9 cellular contexts compared by ENCODE assay signal in genomic region chr19:45645068-45645630, GRCh38. TPM values are rescaled to one million over a fixed set of nuclear protein-coding genes. Genes with fewer than 3 reads are reported as not detected.
A peak's percentile ranks its signal among the peaks of the same experiment; 100 is the strongest.
DNase-seq lines count a peak whose midpoint lies in the region; ATAC-seq, FAIRE-seq and TF ChIP-seq lines count a peak whose summit lies in the region.
"Had no signal": no experiment of that assay in that cellular context is flagged by ENCODE, and none has a peak within 500 bp of the region (broad histone marks: within the 10 kb centered on the region; RNA-seq: fewer than 3 reads in every experiment).

No MANE protein-coding gene starts in this region.

- H3K36me3 Mint-ChIP-seq in type B pancreatic cell = peaks cover 6% of the 10 kb centered on the region

- H3K4me2 ChIP-seq in HepG2 (ENCODE audit: low read depth, low read length) = no peak overlapping the region

- BruUV-seq in HepG2 (replicated peaks; lab: Mats Ljungman, UMichigan) = no TSS peak

- DNase-seq in heart right ventricle = no peak
- DNase-seq in Right ventricle myocardium inferior (ENCODE audit: missing footprints) = no peak
- DNase-seq in HepG2 (ENCODE audit: low spot score) = no peak
- no peak for DNase-seq in type B pancreatic cell (ENCODE audit: extremely low spot score, unreplicated experiment)
- DNase-seq in SKM-1 (lab: John Stamatoyannopoulos, UW; ENCODE audit: unreplicated experiment) = no peak
- no peak for DNase-seq in glomerular visceral epithelial cell (ENCODE audit: extremely low spot score)

- H3K27ac Mint-ChIP-seq in type B pancreatic cell = no peak overlapping the region

- TF ChIP-seq POLR2A in HepG2 (IDR thresholded peaks at IDR 0.05; ENCODE audit: insufficient read depth in 1 of 2, low read depth in 2 of 2, low read length in 2 of 2) = no peak

- H3K27me3 ChIP-seq in heart right ventricle = peaks cover 0 to 32% (median 0%) of the 10 kb centered on the region in 7 donors
- H3K27me3 ChIP-seq in HepG2 (ENCODE audit: control insufficient read depth in 1 of 2, insufficient read depth in 2 of 2, low read length in 2 of 2) = peaks cover 0 to 9% of the 10 kb centered on the region in 2 experiments; a peak in 2 of 5 replicates

- H3K4me1 ChIP-seq in heart right ventricle = peaks cover 4 to 46% (median 35%) of the 10 kb centered on the region in 9 donors
- peaks cover 52% of the 10 kb centered on the region for H3K4me1 ChIP-seq in HepG2 (ENCODE audit: insufficient read depth, low read length)

- in situ Hi-C loops in HepG2 (cut with HindIII; ENCODE audit: extremely low pct_ligation_motif_present, low pct_unique_long_range_greater_than_20kb) = no loop called here

- H4K20me1 ChIP-seq in HepG2 (ENCODE audit: insufficient read depth, low read length) = no peaks in the 10 kb centered on the region

- TF ChIP-seq EP300 in HepG2 (IDR thresholded peaks at IDR 0.05; ENCODE audit: low read depth in 2 of 2, low read length in 2 of 2) (no peak), HepG2 (CRISPR knock-in tag; IDR thresholded peaks at IDR 0.05; ENCODE audit: borderline replicate concordance) (no peak)

- no peak overlapping the region for H2AFZ ChIP-seq in HepG2 (ENCODE audit: low read length)

- H3K79me2 ChIP-seq in HepG2 (ENCODE audit: insufficient read depth, low read length) = no peaks in the 10 kb centered on the region

- H3K4me3 ChIP-seq in heart right ventricle (peak overlapping the region in 9 of 10 donors; percentile 33 to 61 (median 51)), HepG2 (replicated peaks in 1 of 3; ENCODE audit: insufficient read depth in 1 of 3, low read depth in 2 of 3, low read length in 3 of 3) (no peak overlapping the region)

- peak overlapping the region; percentile 82 for H3K4me3 Mint-ChIP-seq in type B pancreatic cell

- no peak for FAIRE-seq in HepG2 (lab: Jason Lieb, UNC)

- H3K36me3 ChIP-seq in heart right ventricle (no peaks in the 10 kb centered on the region), HepG2 (replicated peaks in 1 of 2; ENCODE audit: control insufficient read depth in 1 of 2, insufficient read depth in 2 of 2, low read length in 2 of 2) (no peaks in the 10 kb centered on the region)

- TF ChIP-seq RAD21 in HepG2 (CRISPR knock-in tag; IDR thresholded peaks at IDR 0.05) = no peak

- 8 to 16% methylated on average over 35 of the region's 35 CpGs for WGBS in heart right ventricle, 2 donors
- WGBS in HepG2 (ENCODE audit: low lambda C conversion rate) = 71% methylated on average over 20 of the region's 35 CpGs

- no peak overlapping the region for H3K9ac ChIP-seq in HepG2 (ENCODE audit: insufficient read depth, low read depth, low read length)

- CTCF ChIA-PET in HepG2 (lab: Yijun Ruan, JAX; ENCODE audit: low intra/inter-chr PET ratio, low total read pairs) = no interaction called here

- peak overlapping the region in 1 of 10 donors; percentile 60 for H3K27ac ChIP-seq in heart right ventricle
- peak overlapping the region; percentile 97 for H3K27ac ChIP-seq in angular gyrus (ENCODE audit: low read depth, low read length)
- H3K27ac ChIP-seq in HepG2 (ENCODE audit: extremely low read length, insufficient read depth, low read length) = no peak overlapping the region
- H3K27ac ChIP-seq: HL-60 had no signal

- no peaks in the 10 kb centered on the region for H3K9me3 ChIP-seq in heart right ventricle
- no peaks in the 10 kb centered on the region for H3K9me3 ChIP-seq in HepG2 (ENCODE audit: low read length)

- peaks cover 8% of the 10 kb centered on the region for H3K9me3 Mint-ChIP-seq in type B pancreatic cell

- intact Hi-C loops in heart right ventricle (cut with DNase I) (loop anchor here in 7 of 10 donors (2.0 to 10.0 kb wide), 6 partner anchors 38 to 1602 kb away; partner anchors contain the start of genes OPA3 (in 3 of the 7), PPM1N (in 3 of the 7), RTN2 (in 3 of the 7) and ERCC1 (in 1 of the 7)), Right ventricle myocardium inferior (cut with DNase I) (loop anchor here (10.0 kb wide), 3 partner anchors 70 to 220 kb away; partner anchors contain the start of genes ERCC1, PPM1N and RTN2), HepG2 (cut with micrococcal nuclease; ENCODE audit: unreplicated experiment) (no loop called here)

- peaks cover 30% of the 10 kb centered on the region for H3K4me1 Mint-ChIP-seq in type B pancreatic cell (ENCODE audit: unreplicated experiment)

- ATAC-seq in heart right ventricle (peak in 1 of 8 donors; percentile 0), Right ventricle myocardium inferior (no peak), HepG2 (no peak), GM21737 (IDR thresholded peaks at IDR 0.05; ENCODE audit: unreplicated experiment) (no peak)

- POLR2A ChIA-PET in HepG2 (lab: Yijun Ruan, JAX) = no interaction called here

- TF ChIP-seq CTCF in heart right ventricle (IDR thresholded peaks at IDR 0.05) (no peak), HepG2 (CRISPR knock-in tag; IDR thresholded peaks at IDR 0.05) (no peak), type B pancreatic cell (conservative IDR thresholded peaks at IDR 0.05) (no peak)

- peaks cover 16% of the 10 kb centered on the region for H3K27me3 Mint-ChIP-seq in type B pancreatic cell

RNA-seq across cellular contexts. Expression of gene EML2, which starts 6.0 kb away (rescaled TPM):
- total RNA-seq in heart right ventricle = 10 to 100 TPM; 30.2 to 54.5 (median 46.1) TPM
- polyA plus RNA-seq in heart right ventricle = 10 to 100 TPM; 17.3 to 26.8 TPM
- 39.1 TPM for total RNA-seq in Right ventricle myocardium inferior
- total RNA-seq in HepG2 (2016; rRNA removed; fragmentation: Illumina TruSeq; extraction: Trizol) = 7.3 and 7.6 TPM in 2 replicates
- 1.6 and 3.5 TPM in 2 replicates for total RNA-seq in HepG2 (2016; cell fraction: cytosol; rRNA removed; fragmentation: Illumina TruSeq; extraction: Trizol; ENCODE audit: low read depth)
- total RNA-seq in HepG2 (2016; cell fraction: insoluble cytoplasmic fraction; rRNA removed; fragmentation: Illumina TruSeq; extraction: Trizol) = 4.2 and 9.1 TPM in 2 replicates
- total RNA-seq in HepG2 (2016; cell fraction: membrane; rRNA removed; fragmentation: Illumina TruSeq; extraction: Trizol) = 2.2 and 3.2 TPM in 2 replicates
- 8.8 and 13.4 TPM in 2 replicates for total RNA-seq in HepG2 (2016; cell fraction: nucleus; rRNA removed; fragmentation: Illumina TruSeq; extraction: Trizol)
- 12.9 and 16.6 TPM in 2 replicates for polyA plus RNA-seq in HepG2 (2011; rRNA removed)
- 7.9 and 8.5 TPM in 2 replicates for polyA plus RNA-seq in HepG2 (2011; cell fraction: cytosol; rRNA removed)
- polyA plus RNA-seq in HepG2 (2011; cell fraction: nucleus; rRNA removed) = 74.5 and 101 TPM in 2 replicates
- polyA plus RNA-seq in HepG2 (2012) = 10.9 and 17.5 TPM in 2 replicates
- polyA plus RNA-seq in HepG2 (2016; cell fraction: cytosol; fragmentation: Illumina TruSeq; extraction: Trizol; ENCODE audit: low read depth) = 0.88 and 1.0 TPM in 2 replicates
- polyA plus RNA-seq in HepG2 (2016; cell fraction: insoluble cytoplasmic fraction; fragmentation: Illumina TruSeq; extraction: Trizol; ENCODE audit: low read depth) = 3.1 and 4.1 TPM in 2 replicates
- 1.2 and 3.4 TPM in 2 replicates for polyA plus RNA-seq in HepG2 (2016; cell fraction: membrane; fragmentation: Illumina TruSeq; extraction: Trizol; ENCODE audit: low read depth)
- polyA plus RNA-seq in HepG2 (2016; cell fraction: nucleus; fragmentation: Illumina TruSeq; extraction: Trizol; ENCODE audit: insufficient read depth, low read depth) = 25.5 and 27.6 TPM in 2 replicates
- 40.9 and 76.3 TPM in 2 replicates for polyA minus RNA-seq in HepG2 (2011; rRNA and poly(A)+ RNA removed; ENCODE audit: low replicate concordance)
- 13.7 and 15.5 TPM in 2 replicates for polyA minus RNA-seq in HepG2 (2011; cell fraction: cytosol; rRNA and poly(A)+ RNA removed)
- polyA minus RNA-seq in HepG2 (2011; cell fraction: nucleus; rRNA and poly(A)+ RNA removed) = 15.0 and 16.1 TPM in 2 replicates
- 46.9 and 61.4 TPM in 2 replicates for total RNA-seq in type B pancreatic cell (ENCODE audit: low replicate concordance)

RNA-seq across cellular contexts. Expression of gene GIPR, which starts 22.9 kb away (rescaled TPM):
- total RNA-seq in heart right ventricle (1 to 10 TPM; 2.4 to 7.8 (median 4.4) TPM), Right ventricle myocardium inferior (5.0 TPM), HepG2 (2016; rRNA removed; fragmentation: Illumina TruSeq; extraction: Trizol) (0.15 TPM in 1 of 2 replicates, not detected in the other), type B pancreatic cell (ENCODE audit: low replicate concordance) (8.0 and 9.1 TPM in 2 replicates)
- polyA plus RNA-seq in heart right ventricle (10 to 100 TPM in 1 of 2 donors, 1 to 10 TPM in 1; 2.4 to 16.6 TPM), HepG2 (2011; rRNA removed) (1.2 and 1.7 TPM in 2 replicates)
- not detected in 2 replicates for total RNA-seq in HepG2 (2016; cell fraction: cytosol; rRNA removed; fragmentation: Illumina TruSeq; extraction: Trizol; ENCODE audit: low read depth)
- not detected in 2 replicates for total RNA-seq in HepG2 (2016; cell fraction: insoluble cytoplasmic fraction; rRNA removed; fragmentation: Illumina TruSeq; extraction: Trizol)
- 0.07 TPM in 1 of 2 replicates, not detected in the other for total RNA-seq in HepG2 (2016; cell fraction: membrane; rRNA removed; fragmentation: Illumina TruSeq; extraction: Trizol)
- not detected in 2 replicates for total RNA-seq in HepG2 (2016; cell fraction: nucleus; rRNA removed; fragmentation: Illumina TruSeq; extraction: Trizol)
- 0.23 and 0.27 TPM in 2 replicates for polyA plus RNA-seq in HepG2 (2011; cell fraction: cytosol; rRNA removed)
- 10.6 TPM in 2 replicates for polyA plus RNA-seq in HepG2 (2011; cell fraction: nucleus; rRNA removed)
- 1.3 and 2.2 TPM in 2 replicates for polyA plus RNA-seq in HepG2 (2012)
- not detected in 2 replicates for polyA plus RNA-seq in HepG2 (2016; cell fraction: cytosol; fragmentation: Illumina TruSeq; extraction: Trizol; ENCODE audit: low read depth)
- not detected in 2 replicates for polyA plus RNA-seq in HepG2 (2016; cell fraction: insoluble cytoplasmic fraction; fragmentation: Illumina TruSeq; extraction: Trizol; ENCODE audit: low read depth)
- polyA plus RNA-seq in HepG2 (2016; cell fraction: membrane; fragmentation: Illumina TruSeq; extraction: Trizol; ENCODE audit: low read depth) = not detected in 2 replicates
- polyA plus RNA-seq in HepG2 (2016; cell fraction: nucleus; fragmentation: Illumina TruSeq; extraction: Trizol; ENCODE audit: insufficient read depth, low read depth) = 0.31 TPM in 2 replicates
- polyA minus RNA-seq in HepG2 (2011; rRNA and poly(A)+ RNA removed; ENCODE audit: low replicate concordance) = 0.47 and 2.5 TPM in 2 replicates
- 0.59 TPM in 1 of 2 replicates, not detected in the other for polyA minus RNA-seq in HepG2 (2011; cell fraction: cytosol; rRNA and poly(A)+ RNA removed)
- polyA minus RNA-seq in HepG2 (2011; cell fraction: nucleus; rRNA and poly(A)+ RNA removed) = 4.5 and 7.2 TPM in 2 replicates

RNA-seq across cellular contexts. Expression of gene GPR4, which starts 43.1 kb away (rescaled TPM):
- 10 to 100 TPM in 1 of 10 donors, 1 to 10 TPM in 9; 2.3 to 29.4 (median 5.2) TPM for total RNA-seq in heart right ventricle
- polyA plus RNA-seq in heart right ventricle = 1 to 10 TPM; 5.7 to 9.4 TPM
- total RNA-seq in Right ventricle myocardium inferior = 5.4 TPM
- not detected in 2 replicates for total RNA-seq in HepG2 (2016; rRNA removed; fragmentation: Illumina TruSeq; extraction: Trizol)
- total RNA-seq in HepG2 (2016; cell fraction: cytosol; rRNA removed; fragmentation: Illumina TruSeq; extraction: Trizol; ENCODE audit: low read depth) = not detected in 2 replicates
- not detected in 2 replicates for total RNA-seq in HepG2 (2016; cell fraction: insoluble cytoplasmic fraction; rRNA removed; fragmentation: Illumina TruSeq; extraction: Trizol)
- total RNA-seq in HepG2 (2016; cell fraction: membrane; rRNA removed; fragmentation: Illumina TruSeq; extraction: Trizol) = not detected in 2 replicates
- total RNA-seq in HepG2 (2016; cell fraction: nucleus; rRNA removed; fragmentation: Illumina TruSeq; extraction: Trizol) = not detected in 2 replicates
- polyA plus RNA-seq in HepG2 (2011; rRNA removed) = 0.15 TPM in 1 of 2 replicates, not detected in the other
- not detected in 2 replicates for polyA plus RNA-seq in HepG2 (2011; cell fraction: cytosol; rRNA removed)
- not detected in 2 replicates for polyA plus RNA-seq in HepG2 (2011; cell fraction: nucleus; rRNA removed)
- not detected in 2 replicates for polyA plus RNA-seq in HepG2 (2012)
- not detected in 2 replicates for polyA plus RNA-seq in HepG2 (2016; cell fraction: cytosol; fragmentation: Illumina TruSeq; extraction: Trizol; ENCODE audit: low read depth)
- polyA plus RNA-seq in HepG2 (2016; cell fraction: insoluble cytoplasmic fraction; fragmentation: Illumina TruSeq; extraction: Trizol; ENCODE audit: low read depth) = not detected in 2 replicates
- polyA plus RNA-seq in HepG2 (2016; cell fraction: membrane; fragmentation: Illumina TruSeq; extraction: Trizol; ENCODE audit: low read depth) = not detected in 2 replicates
- polyA plus RNA-seq in HepG2 (2016; cell fraction: nucleus; fragmentation: Illumina TruSeq; extraction: Trizol; ENCODE audit: insufficient read depth, low read depth) = not detected in 2 replicates
- 0.12 TPM in 1 of 2 replicates, not detected in the other for polyA minus RNA-seq in HepG2 (2011; rRNA and poly(A)+ RNA removed; ENCODE audit: low replicate concordance)
- polyA minus RNA-seq in HepG2 (2011; cell fraction: cytosol; rRNA and poly(A)+ RNA removed) = not detected in 2 replicates
- not detected in 2 replicates for polyA minus RNA-seq in HepG2 (2011; cell fraction: nucleus; rRNA and poly(A)+ RNA removed)
- not detected in 2 replicates for total RNA-seq in type B pancreatic cell (ENCODE audit: low replicate concordance)

RNA-seq across cellular contexts. Expression of gene SNRPD2, which starts 46.6 kb away (rescaled TPM):
- total RNA-seq in heart right ventricle (100 to 1,000 TPM; 216 to 268 (median 240) TPM), Right ventricle myocardium inferior (252 TPM), HepG2 (2016; rRNA removed; fragmentation: Illumina TruSeq; extraction: Trizol) (485 and 593 TPM in 2 replicates), type B pancreatic cell (ENCODE audit: low replicate concordance) (397 and 471 TPM in 2 replicates)
- polyA plus RNA-seq in heart right ventricle (100 to 1,000 TPM; 316 to 464 TPM), HepG2 (2011; rRNA removed) (284 and 299 TPM in 2 replicates)
- total RNA-seq in HepG2 (2016; cell fraction: cytosol; rRNA removed; fragmentation: Illumina TruSeq; extraction: Trizol; ENCODE audit: low read depth) = 546 and 637 TPM in 2 replicates
- 493 and 623 TPM in 2 replicates for total RNA-seq in HepG2 (2016; cell fraction: insoluble cytoplasmic fraction; rRNA removed; fragmentation: Illumina TruSeq; extraction: Trizol)
- total RNA-seq in HepG2 (2016; cell fraction: membrane; rRNA removed; fragmentation: Illumina TruSeq; extraction: Trizol) = 348 and 425 TPM in 2 replicates
- total RNA-seq in HepG2 (2016; cell fraction: nucleus; rRNA removed; fragmentation: Illumina TruSeq; extraction: Trizol) = 161 and 163 TPM in 2 replicates
- polyA plus RNA-seq in HepG2 (2011; cell fraction: cytosol; rRNA removed) = 310 and 320 TPM in 2 replicates
- polyA plus RNA-seq in HepG2 (2011; cell fraction: nucleus; rRNA removed) = 64.5 and 68.4 TPM in 2 replicates
- polyA plus RNA-seq in HepG2 (2012) = 162 and 279 TPM in 2 replicates
- polyA plus RNA-seq in HepG2 (2016; cell fraction: cytosol; fragmentation: Illumina TruSeq; extraction: Trizol; ENCODE audit: low read depth) = 325 and 406 TPM in 2 replicates
- polyA plus RNA-seq in HepG2 (2016; cell fraction: insoluble cytoplasmic fraction; fragmentation: Illumina TruSeq; extraction: Trizol; ENCODE audit: low read depth) = 334 and 359 TPM in 2 replicates
- polyA plus RNA-seq in HepG2 (2016; cell fraction: membrane; fragmentation: Illumina TruSeq; extraction: Trizol; ENCODE audit: low read depth) = 194 and 247 TPM in 2 replicates
- 168 and 190 TPM in 2 replicates for polyA plus RNA-seq in HepG2 (2016; cell fraction: nucleus; fragmentation: Illumina TruSeq; extraction: Trizol; ENCODE audit: insufficient read depth, low read depth)
- 51.2 and 102 TPM in 2 replicates for polyA minus RNA-seq in HepG2 (2011; rRNA and poly(A)+ RNA removed; ENCODE audit: low replicate concordance)
- polyA minus RNA-seq in HepG2 (2011; cell fraction: cytosol; rRNA and poly(A)+ RNA removed) = 47.3 and 47.6 TPM in 2 replicates
- polyA minus RNA-seq in HepG2 (2011; cell fraction: nucleus; rRNA and poly(A)+ RNA removed) = 25.2 and 32.9 TPM in 2 replicates

RNA-seq across cellular contexts. Expression of gene QPCTL, which starts 47.3 kb away (rescaled TPM):
- 1 to 10 TPM; 1.8 to 3.5 (median 2.4) TPM for total RNA-seq in heart right ventricle
- polyA plus RNA-seq in heart right ventricle = 1 to 10 TPM; 4.1 to 4.5 TPM
- total RNA-seq in Right ventricle myocardium inferior = 1.5 TPM
- 6.8 and 16.0 TPM in 2 replicates for total RNA-seq in HepG2 (2016; rRNA removed; fragmentation: Illumina TruSeq; extraction: Trizol)
- 4.4 and 5.8 TPM in 2 replicates for total RNA-seq in HepG2 (2016; cell fraction: cytosol; rRNA removed; fragmentation: Illumina TruSeq; extraction: Trizol; ENCODE audit: low read depth)
- total RNA-seq in HepG2 (2016; cell fraction: insoluble cytoplasmic fraction; rRNA removed; fragmentation: Illumina TruSeq; extraction: Trizol) = 6.7 and 15.7 TPM in 2 replicates
- 6.8 and 7.4 TPM in 2 replicates for total RNA-seq in HepG2 (2016; cell fraction: membrane; rRNA removed; fragmentation: Illumina TruSeq; extraction: Trizol)
- total RNA-seq in HepG2 (2016; cell fraction: nucleus; rRNA removed; fragmentation: Illumina TruSeq; extraction: Trizol) = 14.0 and 17.9 TPM in 2 replicates
- polyA plus RNA-seq in HepG2 (2011; rRNA removed) = 19.1 and 24.8 TPM in 2 replicates
- polyA plus RNA-seq in HepG2 (2011; cell fraction: cytosol; rRNA removed) = 19.1 and 26.2 TPM in 2 replicates
- 44.7 and 47.6 TPM in 2 replicates for polyA plus RNA-seq in HepG2 (2011; cell fraction: nucleus; rRNA removed)
- polyA plus RNA-seq in HepG2 (2012) = 18.7 and 23.6 TPM in 2 replicates
- polyA plus RNA-seq in HepG2 (2016; cell fraction: cytosol; fragmentation: Illumina TruSeq; extraction: Trizol; ENCODE audit: low read depth) = 5.3 and 6.3 TPM in 2 replicates
- polyA plus RNA-seq in HepG2 (2016; cell fraction: insoluble cytoplasmic fraction; fragmentation: Illumina TruSeq; extraction: Trizol; ENCODE audit: low read depth) = 8.0 and 9.0 TPM in 2 replicates
- 7.9 and 8.3 TPM in 2 replicates for polyA plus RNA-seq in HepG2 (2016; cell fraction: membrane; fragmentation: Illumina TruSeq; extraction: Trizol; ENCODE audit: low read depth)
- polyA plus RNA-seq in HepG2 (2016; cell fraction: nucleus; fragmentation: Illumina TruSeq; extraction: Trizol; ENCODE audit: insufficient read depth, low read depth) = 35.2 and 45.7 TPM in 2 replicates
- polyA minus RNA-seq in HepG2 (2011; rRNA and poly(A)+ RNA removed; ENCODE audit: low replicate concordance) = 22.5 and 49.4 TPM in 2 replicates
- polyA minus RNA-seq in HepG2 (2011; cell fraction: cytosol; rRNA and poly(A)+ RNA removed) = 17.0 and 21.9 TPM in 2 replicates
- polyA minus RNA-seq in HepG2 (2011; cell fraction: nucleus; rRNA and poly(A)+ RNA removed) = 8.1 and 8.9 TPM in 2 replicates
- 8.2 and 9.4 TPM in 2 replicates for total RNA-seq in type B pancreatic cell (ENCODE audit: low replicate concordance)

Comparison
In these comparisons a context has a peak if more than half of its experiments do, and no peak if none do; other contexts are left out.
1. H3K4me3 ChIP-seq: peak in heart right ventricle (9 of 10); none in HepG2 (0 of 3).